ENCODE assay signal across 27 cellular contexts in genomic region chr3:106458952-106459351, GRCh38.
"Had no signal": no experiment of that assay in that cellular context is flagged by ENCODE, and none has a peak within 500 bp of the region (broad histone marks: within the 10 kb centered on the region; RNA-seq: fewer than 3 reads in every experiment).

No MANE protein-coding gene starts in this region.

- H3K36me3 Mint-ChIP-seq: immature natural killer cell; stimulated activated effector memory CD8-positive, alpha-beta T cell treated with anti-CD3 and anti-CD28 coated beads, Interleukin-12 subunit alpha, Interleukin-12 subunit beta, amount 100 ng/mL, for 72 hours had no signal

- H3K27ac ChIP-seq: colonic mucosa, esophagus squamous epithelium, neutrophil, parathyroid adenoma, right lobe of liver, stomach, thyroid gland, vagina had no signal

- H3K27me3 Mint-ChIP-seq: central memory CD8-positive, alpha-beta T cell; effector memory CD8-positive, alpha-beta T cell; naive thymus-derived CD4-positive, alpha-beta T cell; progenitor cell of endocrine pancreas had no signal

- H3K9me3 Mint-ChIP-seq: central memory CD8-positive, alpha-beta T cell; effector memory CD8-positive, alpha-beta T cell had no signal

- H3K4me3 Mint-ChIP-seq: central memory CD8-positive, alpha-beta T cell; effector memory CD8-positive, alpha-beta T cell; immature natural killer cell; mesothelial cell of epicardium; naive thymus-derived CD4-positive, alpha-beta T cell; nephron; stimulated activated effector memory CD8-positive, alpha-beta T cell treated with anti-CD3 and anti-CD28 coated beads, Interleukin-12 subunit alpha, Interleukin-12 subunit beta, amount 100 ng/mL, for 72 hours had no signal

- H3K27me3 ChIP-seq: colonic mucosa, esophagus squamous epithelium, neutrophil, right lobe of liver, stomach, thyroid gland, vagina had no signal

- ATAC-seq: effector memory CD8-positive, alpha-beta T cell; left lobe of liver; mucosa of descending colon; naive thymus-derived CD4-positive, alpha-beta T cell; right lobe of liver; stimulated activated effector memory CD8-positive, alpha-beta T cell treated with anti-CD3 and anti-CD28 coated beads, Interleukin-12 subunit alpha, Interleukin-12 subunit beta, amount 100 ng/mL, for 72 hours had no signal

- H3K4me1 ChIP-seq: colonic mucosa, parathyroid adenoma, right lobe of liver, stomach had no signal

- DNase-seq: colonic mucosa; effector memory CD8-positive, alpha-beta T cell; erythroblast; esophagus squamous epithelium; foreskin melanocyte; hypothalamus; immature natural killer cell; mesenchymal stem cell; mucosa of descending colon; naive thymus-derived CD4-positive, alpha-beta T cell; retina; right lobe of liver; stimulated activated CD4-positive, alpha-beta T cell treated with anti-CD3 and anti-CD28 coated beads, Interleukin-2, amount 100 ng/mL, for 24 hours; stimulated activated CD4-positive, alpha-beta T cell treated with anti-CD3 and anti-CD28 coated beads, Interleukin-4, amount 100 ng/mL, for 24 hours; stimulated activated naive CD4-positive, alpha-beta T cell treated with Interleukin-2 at 50 U/mL for 16 hours; stomach; thyroid gland; trophoblast cell had no signal

- H3K9me3 ChIP-seq: colonic mucosa, esophagus squamous epithelium, mucosa of descending colon, neutrophil, right lobe of liver, stomach, thyroid gland, vagina had no signal

- H3K4me3 ChIP-seq: colonic mucosa, esophagus squamous epithelium, mucosa of descending colon, right lobe of liver, stomach, thyroid gland, vagina had no signal

- H3K27ac Mint-ChIP-seq: effector memory CD8-positive, alpha-beta T cell; immature natural killer cell; mesothelial cell of epicardium; naive thymus-derived CD4-positive, alpha-beta T cell; nephron; progenitor cell of endocrine pancreas; stimulated activated effector memory CD8-positive, alpha-beta T cell treated with anti-CD3 and anti-CD28 coated beads, Interleukin-12 subunit alpha, Interleukin-12 subunit beta, amount 100 ng/mL, for 72 hours had no signal

- H3K9ac ChIP-seq: parathyroid adenoma had no signal

- H3K36me3 ChIP-seq: colonic mucosa, esophagus squamous epithelium, neutrophil, right lobe of liver, stomach, thyroid gland, vagina had no signal
